In the genomic region with DNA sequence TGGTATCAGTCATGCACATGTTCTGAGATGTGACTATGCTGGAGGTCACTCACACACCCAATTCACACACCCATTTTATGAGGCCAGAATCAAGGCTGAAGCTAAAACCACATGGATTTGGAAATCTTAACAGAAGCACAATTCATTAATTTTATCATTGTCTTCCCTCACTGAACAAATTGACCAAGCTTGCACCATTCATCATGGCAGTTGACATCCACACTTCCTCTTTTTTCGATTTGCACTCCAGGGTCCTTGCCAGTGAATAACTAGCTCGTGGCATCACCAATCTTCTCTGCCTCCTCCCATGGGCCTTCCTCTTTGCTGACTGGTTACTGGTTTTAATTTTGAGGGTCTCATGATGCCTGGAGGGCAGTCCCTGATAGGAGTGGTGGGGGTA, we compare ENCODE assay signal across 26 cellular contexts.
"Had no signal": no experiment of that assay in that cellular context is flagged by ENCODE, and none has a peak within 500 bp of the region (broad histone marks: within the 10 kb centered on the region; RNA-seq: fewer than 3 reads in every experiment).

No MANE protein-coding gene starts in this region.

- H3K27me3 ChIP-seq: neutrophil, pancreas, right atrium auricular region, stomach, thyroid gland, vagina had no signal

- H3K9me3 ChIP-seq: mucosa of descending colon, neutrophil, pancreas, right atrium auricular region, stomach, thyroid gland, vagina had no signal

- H3K4me1 ChIP-seq: pancreas, right atrium auricular region, stomach, vagina had no signal

- H3K4me2 ChIP-seq: smooth muscle cell had no signal

- FAIRE-seq: endometrium, frontal cortex, keratinocyte, pancreas had no signal

- DNase-seq: effector memory CD8-positive, alpha-beta T cell; erythroblast; mesenchymal stem cell; mucosa of descending colon; naive B cell; pancreas; stimulated activated CD4-positive, alpha-beta T cell treated with anti-CD3 and anti-CD28 coated beads, Interleukin-12 subunit alpha, Interleukin-12 subunit beta, amount 100 ng/mL, for 4 hours; stimulated activated CD4-positive, alpha-beta T cell treated with anti-CD3 and anti-CD28 coated beads, Interleukin-1b, Interleukin-23, amount 100 ng/mL, for 48 hours; stimulated activated CD4-positive, alpha-beta T cell treated with anti-CD3 and anti-CD28 coated beads, Interleukin-4, amount 100 ng/mL, for 24 hours; stimulated activated naive CD4-positive, alpha-beta T cell treated with Interleukin-2 at 50 U/mL for 16 hours; stomach; thyroid gland; trophoblast cell had no signal

- H3K4me3 ChIP-seq: coronary artery, lung, mucosa of descending colon, pancreas, right atrium auricular region, smooth muscle cell, stomach, thyroid gland, vagina had no signal

- ATAC-seq: effector memory CD8-positive, alpha-beta T cell; left lobe of liver; mucosa of descending colon; natural killer cell treated with Interleukin-12 subunit alpha and Interleukin-12 subunit beta and Interleukin-15 and Interleukin-18, amount 100 ng/mL, for 72 hours; pancreas; sciatic nerve; stimulated activated effector memory CD8-positive, alpha-beta T cell treated with anti-CD3 and anti-CD28 coated beads, Interleukin-12 subunit alpha, Interleukin-12 subunit beta, amount 100 ng/mL, for 72 hours had no signal

- H3K27ac ChIP-seq: coronary artery, neutrophil, pancreas, right atrium auricular region, stomach, thyroid gland, vagina had no signal

- H3K36me3 ChIP-seq: neutrophil, pancreas, right atrium auricular region, stomach, thyroid gland, vagina had no signal
